19 cellular contexts compared by ENCODE assay signal in the genomic region with DNA sequence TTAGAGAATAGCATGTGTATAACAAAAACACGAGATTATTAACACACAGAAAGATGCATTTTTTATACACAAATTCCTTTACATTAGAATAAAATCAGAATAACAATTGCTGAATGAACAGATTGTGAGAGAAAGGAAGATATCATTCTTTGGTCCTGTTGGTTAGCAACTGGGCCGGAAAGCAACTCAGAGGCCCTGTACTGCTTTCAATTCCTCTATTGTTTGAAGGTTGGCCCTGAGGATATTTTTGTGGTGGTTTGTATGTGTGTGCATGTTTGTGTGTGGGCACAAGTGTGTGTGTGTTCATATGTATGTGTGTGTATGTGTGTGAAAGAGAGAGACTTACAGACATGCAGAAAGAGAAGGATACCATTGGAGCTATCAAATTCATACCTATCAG.
DNase-seq lines count a peak whose midpoint lies in the region; ATAC-seq and TF ChIP-seq lines count a peak whose summit lies in the region.
"Had no signal": no experiment of that assay in that cellular context is flagged by ENCODE, and none has a peak within 500 bp of the region (broad histone marks: within the 10 kb centered on the region; RNA-seq: fewer than 3 reads in every experiment).

No MANE protein-coding gene starts in this region.

- no peaks in the 10 kb centered on the region for H3K79me1 ChIP-seq in H9 (ENCODE audit: insufficient read depth, low read depth, low read length, poor library complexity, severe bottlenecking)

- peaks cover 0 to 4% (median 0%) of the 10 kb centered on the region in 3 experiments; a peak in 2 of 7 replicates for H3K36me3 Mint-ChIP-seq in H9 (ENCODE audit: insufficient read depth in 1 of 3, low read depth in 3 of 3)
- H3K36me3 Mint-ChIP-seq in activated B cell treated with CpG ODN at 0.5 μM for 24 hours (ENCODE audit: low read depth) = no peaks in the 10 kb centered on the region

- H2BK120ac ChIP-seq in H9 (ENCODE audit: low read depth, low read length, poor library complexity, severe bottlenecking) = no peak overlapping the region

- no peak overlapping the region for H3K56ac ChIP-seq in H9 (ENCODE audit: insufficient read length, low read depth, low read length)

- H3K27me3 ChIP-seq in H9 (ENCODE audit: insufficient read depth, low read length) = no peaks in the 10 kb centered on the region
- H3K27me3 ChIP-seq in neuron (ENCODE audit: insufficient read depth, low read length) = no peaks in the 10 kb centered on the region
- H3K27me3 ChIP-seq in MG63 = no peaks in the 10 kb centered on the region

- TF ChIP-seq CTCF in H9 (conservative IDR thresholded peaks at IDR 0.05) (no peak), activated B cell treated with CpG ODN at 0.5 μM for 24 hours (IDR thresholded peaks at IDR 0.05) (no peak)

- H2BK20ac ChIP-seq in H9 (ENCODE audit: low read depth, low read length, poor library complexity, severe bottlenecking) = no peak overlapping the region

- H3K4me3 Mint-ChIP-seq in H9 (no peak overlapping the region), activated B cell treated with CpG ODN at 0.5 μM for 24 hours (no peak overlapping the region)

- H2AK5ac ChIP-seq in H9 (ENCODE audit: insufficient read length, low read length) = no peak overlapping the region

- no peak overlapping the region for H4K5ac ChIP-seq in H9 (ENCODE audit: insufficient read length, low read depth, low read length)

- H4K8ac ChIP-seq in H9 (replicated peaks; ENCODE audit: insufficient read length, low read depth, low read length) = no peak overlapping the region

- no peak overlapping the region for H3K27ac ChIP-seq in H9 (ENCODE audit: insufficient read length, low read depth, low read length)
- H3K27ac ChIP-seq: 22Rv1 had no signal

- H4K20me1 ChIP-seq in H9 (ENCODE audit: control insufficient read depth, insufficient read depth, insufficient read length) = no peaks in the 10 kb centered on the region

- WGBS in H9 (ENCODE audit: extremely low coverage, insufficient read length, low lambda C conversion rate) = no CpG with 5 or more reads among the region's 2 CpGs

- DNase-seq in Ammon's horn (ENCODE audit: low spot score) (peak; percentile 17), H9 (no peak), activated B cell treated with CpG ODN at 0.5 μM for 24 hours (no peak), MG63 (no peak), NCI-H524 (lab: John Stamatoyannopoulos, UW) (no peak), iPS-NIHi7 (ENCODE audit: extremely low spot score) (no peak), HuH-7 (ENCODE audit: low spot score) (no peak)
- DNase-seq: C1 segment of cervical spinal cord; GOT3; Karpas-422; NCI-H1436 treated with DMSO at 0.1 percent for 48 hours; NCI-H226; NCI-H526 treated with DMSO at 0.1 percent for 48 hours; NK-92 treated with Interleukin-12 subunit alpha and Interleukin-12 subunit beta, amount 100 ng/mL, for 24 hours; OCI-M1; RPMI8226; SW 1271 had no signal

- H2BK12ac ChIP-seq in H9 (ENCODE audit: insufficient read length, low read depth, low read length) = no peak overlapping the region

- H3K18ac ChIP-seq in H9 (ENCODE audit: insufficient read length, low read depth, low read length) = no peak overlapping the region

- H3K27me3 Mint-ChIP-seq in H9 (ENCODE audit: low read depth) (no peaks in the 10 kb centered on the region; the same call in 1 of the 2 replicates), activated B cell treated with CpG ODN at 0.5 μM for 24 hours (no peaks in the 10 kb centered on the region)

- peak overlapping the region; percentile 15 for H3K4me3 ChIP-seq in neuron (ENCODE audit: low read length)
- no peak overlapping the region for H3K4me3 ChIP-seq in MG63

- H3K4me2 ChIP-seq in H9 (ENCODE audit: insufficient read depth, insufficient read length, low read length) = no peak overlapping the region

- H2BK5ac ChIP-seq in H9 (ENCODE audit: insufficient read length, low read length) = no peak overlapping the region

- no peak overlapping the region for H4K91ac ChIP-seq in H9 (ENCODE audit: insufficient read length, low read depth, low read length)

- H3K4me1 Mint-ChIP-seq in H9 (peaks cover 2 to 5% of the 10 kb centered on the region in 2 experiments; a peak in 3 of 4 replicates), activated B cell treated with CpG ODN at 0.5 μM for 24 hours (peaks cover 9% of the 10 kb centered on the region)

- H3K4ac ChIP-seq in H9 (ENCODE audit: low read depth, low read length) = no peak overlapping the region

- no peak overlapping the region for H3K9ac ChIP-seq in H9 (ENCODE audit: extremely low read depth, insufficient read length, low read length)

- H3K23me2 ChIP-seq in H9 (ENCODE audit: insufficient read length, low read depth, low read length, poor library complexity, severe bottlenecking) = no peaks in the 10 kb centered on the region

- H3K9me3 ChIP-seq in H9 (ENCODE audit: control insufficient read depth, low read depth, low read length) (no peaks in the 10 kb centered on the region), neuron (ENCODE audit: low read length) (no peaks in the 10 kb centered on the region), MG63 (no peaks in the 10 kb centered on the region)

- no peak overlapping the region for H3K14ac ChIP-seq in H9 (ENCODE audit: insufficient read depth, low read length)

- H3K36me3 ChIP-seq in neuron (ENCODE audit: insufficient read depth, low read length) (no peaks in the 10 kb centered on the region), MG63 (no peaks in the 10 kb centered on the region)

- CTCF ChIA-PET in activated B cell treated with CpG ODN at 0.5 μM for 24 hours (lab: Charles Lee) = no interaction called here

- no peak overlapping the region for H3K23ac ChIP-seq in H9 (ENCODE audit: insufficient read length, low read depth, low read length)

- no peaks in the 10 kb centered on the region for H3K79me2 ChIP-seq in H9 (ENCODE audit: insufficient read depth, low read length)

- peak; percentile 40 for ATAC-seq in activated B cell treated with CpG ODN at 0.5 μM for 24 hours (ENCODE audit: low read depth)

- H3K9me3 Mint-ChIP-seq in H9 (peaks cover 7 to 8% of the 10 kb centered on the region in 2 experiments; a peak in 4 of 5 replicates), activated B cell treated with CpG ODN at 0.5 μM for 24 hours (peaks cover 10% of the 10 kb centered on the region)

- no peak overlapping the region for H3T11ph ChIP-seq in H9 (ENCODE audit: low read length)

- no peaks in the 10 kb centered on the region; the same call in 1 of the 2 replicates for H3K4me1 ChIP-seq in H9 (ENCODE audit: insufficient read depth, low read length)
- peaks cover 35% of the 10 kb centered on the region for H3K4me1 ChIP-seq in neuron (ENCODE audit: insufficient read depth, low read length)

- H2BK15ac ChIP-seq in H9 (ENCODE audit: low read depth, low read length) = no peak overlapping the region

- peak overlapping the region; percentile 22 for H2AFZ ChIP-seq in H9 (ENCODE audit: low read length)
- H2AFZ ChIP-seq in neuron (ENCODE audit: low read depth, low read length) = peak overlapping the region; percentile 20

- intact Hi-C loops in activated B cell treated with CpG ODN at 0.5 μM for 24 hours (cut with micrococcal nuclease) = no loop called here

- POLR2A ChIA-PET in activated B cell treated with CpG ODN at 0.5 μM for 24 hours (lab: Charles Lee) = interaction anchor here (0.6 kb wide), 1 partner anchor 24 kb away, joined by 3 read pairs; no protein-coding TSS in a partner anchor

- peak overlapping the region; percentile 15 to 95 (median 58); a peak in 4 of 7 replicates for H3K27ac Mint-ChIP-seq in H9
- no peak overlapping the region for H3K27ac Mint-ChIP-seq in activated B cell treated with CpG ODN at 0.5 μM for 24 hours
